ENCODE assay signal across 2 cellular contexts in the genomic region with DNA sequence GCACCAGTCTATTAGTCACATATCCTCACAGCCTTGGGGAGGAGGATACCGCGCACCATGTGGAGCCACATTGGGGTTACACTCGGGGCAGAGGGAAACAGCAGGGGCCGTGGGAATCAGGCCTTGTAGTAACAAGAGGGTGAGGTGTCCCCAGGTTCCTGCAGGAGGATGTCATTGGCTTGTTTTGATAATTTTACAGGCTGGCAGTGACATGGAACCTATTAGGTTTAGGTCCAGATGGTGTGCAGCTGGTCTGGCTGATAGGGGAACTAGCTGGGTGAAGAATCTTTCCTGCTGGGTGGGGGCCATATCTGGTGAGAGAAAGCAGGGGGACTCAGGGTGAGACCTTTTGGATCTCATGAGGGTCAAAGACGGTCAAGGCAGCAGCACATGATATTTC.
TF ChIP-seq lines count a peak whose summit lies in the region.

No MANE protein-coding gene starts in this region.

TF ChIP-seq in K562, 482 proteins besides CTCF, POLR2A, EP300 and RAD21 (continued from another document):
- no peak for TF ChIP-seq THRAP3 (IDR thresholded peaks at IDR 0.05; ENCODE audit: borderline replicate concordance)
- TF ChIP-seq HMG20B (CRISPR knock-in tag; IDR thresholded peaks at IDR 0.05): no peak
- TF ChIP-seq ZNF311 (CRISPR knock-in tag; IDR thresholded peaks at IDR 0.05): no peak
- no peak for TF ChIP-seq ZNF184 (CRISPR knock-in tag; IDR thresholded peaks at IDR 0.05)
- 0 out of 2 replicates have a peak, but pooled peaks have one; percentile 11 for TF ChIP-seq CBFA2T2 (conservative IDR thresholded peaks at IDR 0.05)
- TF ChIP-seq CBFA2T3 (IDR thresholded peaks at IDR 0.05): peak; percentile 47; the same call in 1 of the 2 replicates
- no peak for TF ChIP-seq CCNT2 (IDR thresholded peaks at IDR 0.05; ENCODE audit: borderline replicate concordance, extremely low read depth, insufficient read length, low read depth, low read length)
- TF ChIP-seq ZNF384 (IDR thresholded peaks at IDR 0.05; ENCODE audit: low read depth, low read length): no peak
- no peak for TF ChIP-seq EWSR1 (IDR thresholded peaks at IDR 0.05; ENCODE audit: borderline replicate concordance, low read depth, partially characterized antibody)
- TF ChIP-seq ZNF699 (CRISPR knock-in tag; IDR thresholded peaks at IDR 0.05; ENCODE audit: insufficient replicate concordance): no peak
- TF ChIP-seq MCM7 (IDR thresholded peaks at IDR 0.05): no peak
- no peak for TF ChIP-seq NCOA1 (IDR thresholded peaks at IDR 0.05; ENCODE audit: low read depth)
- TF ChIP-seq, protein P1, sequence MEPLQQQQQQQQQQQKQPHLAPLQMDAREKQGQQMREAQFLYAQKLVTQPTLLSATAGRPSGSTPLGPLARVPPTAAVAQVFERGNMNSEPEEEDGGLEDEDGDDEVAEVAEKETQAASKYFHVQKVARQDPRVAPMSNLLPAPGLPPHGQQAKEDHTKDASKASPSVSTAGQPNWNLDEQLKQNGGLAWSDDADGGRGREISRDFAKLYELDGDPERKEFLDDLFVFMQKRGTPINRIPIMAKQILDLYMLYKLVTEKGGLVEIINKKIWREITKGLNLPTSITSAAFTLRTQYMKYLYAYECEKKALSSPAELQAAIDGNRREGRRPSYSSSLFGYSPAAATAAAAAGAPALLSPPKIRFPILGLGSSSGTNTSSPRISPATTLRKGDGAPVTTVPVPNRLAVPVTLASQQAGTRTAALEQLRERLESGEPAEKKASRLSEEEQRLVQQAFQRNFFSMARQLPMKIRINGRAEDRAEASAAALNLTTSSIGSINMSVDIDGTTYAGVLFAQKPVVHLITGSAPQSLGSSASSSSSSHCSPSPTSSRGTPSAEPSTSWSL (CRISPR knock-in tag; IDR thresholded peaks at IDR 0.05; ENCODE audit: borderline replicate concordance): no peak
- TF ChIP-seq CEBPG (CRISPR knock-in tag; IDR thresholded peaks at IDR 0.05): no peak
- no peak for TF ChIP-seq CEBPG (tag; conservative IDR thresholded peaks at IDR 0.05 in 1 of 2, IDR thresholded peaks at IDR 0.05 in 1 of 2)
- TF ChIP-seq ZC3H4 (CRISPR knock-in tag; IDR thresholded peaks at IDR 0.05; ENCODE audit: borderline replicate concordance): no peak

TF ChIP-seq in HEK293T, 16 proteins besides CTCF, POLR2A, EP300 and RAD21:
- TF ChIP-seq FOXK2 (IDR thresholded peaks at IDR 0.05): no peak
- TF ChIP-seq ZNF384 (IDR thresholded peaks at IDR 0.05): no peak
- no peak for TF ChIP-seq CTBP1 (IDR thresholded peaks at IDR 0.05; ENCODE audit: borderline replicate concordance)
- no peak for TF ChIP-seq ELF4 (IDR thresholded peaks at IDR 0.05)
- no peak for TF ChIP-seq L3MBTL2 (conservative IDR thresholded peaks at IDR 0.05)
- TF ChIP-seq, protein P2, sequence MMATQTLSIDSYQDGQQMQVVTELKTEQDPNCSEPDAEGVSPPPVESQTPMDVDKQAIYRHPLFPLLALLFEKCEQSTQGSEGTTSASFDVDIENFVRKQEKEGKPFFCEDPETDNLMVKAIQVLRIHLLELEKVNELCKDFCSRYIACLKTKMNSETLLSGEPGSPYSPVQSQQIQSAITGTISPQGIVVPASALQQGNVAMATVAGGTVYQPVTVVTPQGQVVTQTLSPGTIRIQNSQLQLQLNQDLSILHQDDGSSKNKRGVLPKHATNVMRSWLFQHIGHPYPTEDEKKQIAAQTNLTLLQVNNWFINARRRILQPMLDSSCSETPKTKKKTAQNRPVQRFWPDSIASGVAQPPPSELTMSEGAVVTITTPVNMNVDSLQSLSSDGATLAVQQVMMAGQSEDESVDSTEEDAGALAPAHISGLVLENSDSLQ (IDR thresholded peaks at IDR 0.05): no peak
- TF ChIP-seq SP1 (IDR thresholded peaks at IDR 0.05): no peak
- TF ChIP-seq HDGF (IDR thresholded peaks at IDR 0.05; ENCODE audit: borderline replicate concordance): no peak
